Comparison of ENCODE assay signal across 23 cellular contexts in genomic region chrX:140053841-140054240, GRCh38.
A peak's percentile ranks its signal among the peaks of the same experiment; 100 is the strongest.
DNase-seq lines count a peak whose midpoint lies in the region; ATAC-seq, FAIRE-seq and TF ChIP-seq lines count a peak whose summit lies in the region.
"Had no signal": no experiment of that assay in that cellular context is flagged by ENCODE, and none has a peak within 500 bp of the region (broad histone marks: within the 10 kb centered on the region; RNA-seq: fewer than 3 reads in every experiment).

No MANE protein-coding gene starts in this region.

- H2AFZ ChIP-seq in GM23338 = no peak overlapping the region
- no peak overlapping the region for H2AFZ ChIP-seq in H1 (ENCODE audit: low read length)
- H2AFZ ChIP-seq: GM23248 had no signal

- no peak overlapping the region for H2AK5ac ChIP-seq in H1 (ENCODE audit: low read depth, low read length)

- peak overlapping the region; percentile 58; the same call in 1 of the 2 replicates for H3K4me2 ChIP-seq in GM23338
- H3K4me2 ChIP-seq in H1 (ENCODE audit: insufficient read depth in 1 of 2, low read depth in 2 of 2, low read length in 2 of 2) = no peak overlapping the region; a peak in 1 of 4 replicates
- H3K4me2 ChIP-seq: BLaER1 had no signal

- no peaks in the 10 kb centered on the region for H3K23me2 ChIP-seq in H1 (ENCODE audit: low read depth, low read length)

- H3K36me3 ChIP-seq in GM23338 (ENCODE audit: insufficient read depth) (no peaks in the 10 kb centered on the region), HAP-1 (replicated peaks) (no peaks in the 10 kb centered on the region), H1 (ENCODE audit: control insufficient read depth in 2 of 4, insufficient read depth in 4 of 4, low read length in 3 of 4) (no peaks in the 10 kb centered on the region), iPS-20b (ENCODE audit: insufficient read depth, low read depth, low read length) (no peaks in the 10 kb centered on the region)
- H3K36me3 ChIP-seq: BLaER1 had no signal

- no peak overlapping the region for H3K4me3 Mint-ChIP-seq in GM23338
- H3K4me3 Mint-ChIP-seq: B cell; CD4-positive, CD25-positive, alpha-beta regulatory T cell; CD8-positive, alpha-beta T cell; HFFc6 had no signal

- no peak overlapping the region for H4K8ac ChIP-seq in H1 (ENCODE audit: extremely low read depth, insufficient read depth, low read length)

- in situ Hi-C loops in HAP-1 (cut with MboI; ENCODE audit: low sequenced_read_pairs) = loop anchor here (25.0 kb wide), 1 partner anchor 608 kb away; no protein-coding TSS in a partner anchor

- WGBS in H1 (ENCODE audit: extremely low coverage in 1 of 2, insufficient coverage in 1 of 2, insufficient read length in 1 of 2, insufficient replicate concordance in 2 of 2, low coverage in 1 of 2, low lambda C conversion rate in 2 of 2, missing lambda C conversion rate in 1 of 2), 2 experiments = 9% methylated on average over 5 of the region's 5 CpGs; no CpG with 5 or more reads in 1 of the 2 experiments

- no peak overlapping the region for H4K5ac ChIP-seq in H1 (ENCODE audit: insufficient read length, low read depth, low read length)

- H3K9me2 ChIP-seq in GM23338 (ENCODE audit: insufficient read depth) = no peaks in the 10 kb centered on the region

- H3K27ac ChIP-seq in GM23338 (ENCODE audit: low read depth) (no peak overlapping the region), H1 (ENCODE audit: low read depth, low read length) (no peak overlapping the region), iPS-20b (ENCODE audit: low read length) (no peak overlapping the region)
- H3K27ac ChIP-seq: 22Rv1, BLaER1, C4-2B, GM23248 had no signal

- ATAC-seq in GM23338 = no peak
- ATAC-seq in HG02852 (IDR thresholded peaks at IDR 0.05; ENCODE audit: unreplicated experiment) = no peak
- ATAC-seq: CD8-positive, alpha-beta T cell had no signal

- TF ChIP-seq EP300 in H1 (IDR thresholded peaks at IDR 0.05; ENCODE audit: borderline replicate concordance in 1 of 2, low read depth in 2 of 2, low read length in 2 of 2) = no peak

- H3K27me3 ChIP-seq in GM23338 (ENCODE audit: insufficient read depth) = no peaks in the 10 kb centered on the region
- H3K27me3 ChIP-seq in HAP-1 (ENCODE audit: low read depth) = no peaks in the 10 kb centered on the region
- H3K27me3 ChIP-seq in H1 (replicated peaks in 1 of 4; ENCODE audit: control insufficient read depth in 3 of 4, extremely low read depth in 1 of 4, insufficient read depth in 3 of 4, low read length in 3 of 4) = no peaks in the 10 kb centered on the region
- H3K27me3 ChIP-seq in iPS-20b (ENCODE audit: insufficient read depth, low read length) = no peaks in the 10 kb centered on the region

- no peak overlapping the region for H3K18ac ChIP-seq in H1 (ENCODE audit: extremely low read depth, low read length)

- no peaks in the 10 kb centered on the region for H4K20me1 ChIP-seq in GM23338 (replicated peaks; ENCODE audit: insufficient read depth)
- no peaks in the 10 kb centered on the region for H4K20me1 ChIP-seq in H1 (replicated peaks in 1 of 2; ENCODE audit: control insufficient read depth in 1 of 2, insufficient read depth in 2 of 2, low read length in 2 of 2)

- H3K4me3 ChIP-seq in GM23338 (no peak overlapping the region; the same call in 1 of the 2 replicates), HAP-1 (no peak overlapping the region), H1 (ENCODE audit: extremely low read depth in 1 of 4, insufficient read depth in 2 of 4, low read depth in 3 of 4, low read length in 4 of 4) (0 out of 8 replicates have a peak overlapping the region, but pooled peaks of 1 of the 4 experiments have one; percentile 1), iPS-20b (ENCODE audit: low read length) (peak overlapping the region; percentile 30; the same call in 1 of the 2 replicates)
- H3K4me3 ChIP-seq: BLaER1, GM23248 had no signal

- no peaks in the 10 kb centered on the region for H3F3A ChIP-seq in GM23338 (replicated peaks; ENCODE audit: low read depth)

- no peak for TF ChIP-seq POLR2A in H1 (IDR thresholded peaks at IDR 0.05; ENCODE audit: control extremely low read depth in 1 of 2, low read depth in 2 of 2, low read length in 2 of 2)

- no peak overlapping the region for H2BK5ac ChIP-seq in H1 (ENCODE audit: low read depth, low read length)

- H3K36me3 Mint-ChIP-seq in GM23338 (ENCODE audit: low read depth) = no peaks in the 10 kb centered on the region
- H3K36me3 Mint-ChIP-seq: CD4-positive, CD25-positive, alpha-beta regulatory T cell; CD8-positive, alpha-beta T cell had no signal

- H3K9ac ChIP-seq in H1 (replicated peaks in 1 of 4; ENCODE audit: extremely low read depth in 1 of 4, low read depth in 3 of 4, low read length in 3 of 4) (no peak overlapping the region), iPS-20b (ENCODE audit: low read depth, low read length) (no peak overlapping the region)
- H3K9ac ChIP-seq: BLaER1, GM23248 had no signal

- H2BK120ac ChIP-seq in H1 (replicated peaks; ENCODE audit: low read depth, low read length) = no peak overlapping the region

- H3K56ac ChIP-seq in H1 (replicated peaks; ENCODE audit: insufficient read length, low read depth, low read length) = no peak overlapping the region

- H3K14ac ChIP-seq in H1 (ENCODE audit: insufficient read length) = no peak overlapping the region

- CTCF ChIA-PET in H1 (lab: Charles Lee; ENCODE audit: partially characterized antibody) = interaction anchor here (0.9 to 3.0 kb wide), 4 partner anchors 19 to 611 kb away, joined by 3 to 18 read pairs (median 4); no protein-coding TSS in a partner anchor

- POLR2A ChIA-PET in H1 (lab: Charles Lee; ENCODE audit: partially characterized antibody) = no interaction called here

- peaks cover 23% of the 10 kb centered on the region; the same call in 2 of the 3 replicates for H3K4me1 Mint-ChIP-seq in GM23338
- H3K4me1 Mint-ChIP-seq: B cell had no signal

- no peaks in the 10 kb centered on the region for H3K79me1 ChIP-seq in H1 (ENCODE audit: low read depth, low read length)

- FAIRE-seq in H1 (lab: Jason Lieb, UNC) = no peak
- FAIRE-seq: A204.1, G401.6, GM12892, H54 had no signal

- H4K91ac ChIP-seq in H1 (replicated peaks; ENCODE audit: insufficient read length, low read length) = no peak overlapping the region

- H3K27me3 Mint-ChIP-seq in GM23338 (ENCODE audit: insufficient read depth, low read depth, poor library complexity) = peaks cover 10% of the 10 kb centered on the region
- H3K27me3 Mint-ChIP-seq: B cell; CD4-positive, CD25-positive, alpha-beta regulatory T cell had no signal

- TF ChIP-seq RAD21 in H1 (IDR thresholded peaks at IDR 0.05 in 1 of 2, conservative IDR thresholded peaks at IDR 0.05 in 1 of 2; ENCODE audit: low read depth in 2 of 2, low read length in 2 of 2) = no peak

- no peak overlapping the region for H3K4ac ChIP-seq in H1 (replicated peaks; ENCODE audit: insufficient read length, low read depth, low read length)

- no peaks in the 10 kb centered on the region for H3K9me3 Mint-ChIP-seq in GM23338
- H3K9me3 Mint-ChIP-seq: CD4-positive, CD25-positive, alpha-beta regulatory T cell; CD8-positive, alpha-beta T cell; HFFc6 had no signal

- H3K4me1 ChIP-seq in GM23338 (ENCODE audit: insufficient read depth) (peaks cover 32% of the 10 kb centered on the region), HAP-1 (peaks cover 41% of the 10 kb centered on the region), H1 (replicated peaks in 1 of 4; ENCODE audit: control insufficient read depth in 3 of 4, insufficient read depth in 4 of 4, low read length in 3 of 4) (peaks cover 0 to 3% (median under 1%) of the 10 kb centered on the region in 4 experiments; a peak in 3 of 7 replicates), iPS-20b (ENCODE audit: insufficient read depth, low read length) (peaks cover 11% of the 10 kb centered on the region; the same call in 1 of the 2 replicates)
- H3K4me1 ChIP-seq: BLaER1, Caco-2 had no signal

- H2BK20ac ChIP-seq in H1 (ENCODE audit: low read length) = no peak overlapping the region

- no peaks in the 10 kb centered on the region for H3K79me2 ChIP-seq in GM23338 (replicated peaks; ENCODE audit: insufficient read depth)
- no peaks in the 10 kb centered on the region for H3K79me2 ChIP-seq in H1 (ENCODE audit: control insufficient read depth in 1 of 2, insufficient read depth in 2 of 2, low read length in 2 of 2)

- H2BK15ac ChIP-seq in H1 (ENCODE audit: low read length) = no peak overlapping the region

- DNase-seq in GM23338 (ENCODE audit: low spot score) (peak; percentile 35), HAP-1 (ENCODE audit: low spot score in 2 of 2) (peak; percentile 73 to 97), H1 (ENCODE audit: low read depth in 1 of 2, low spot score in 2 of 2) (no peak), anterior cingulate cortex (lab: John Stamatoyannopoulos, UW) (no peak), NCI-H1436 treated with DMSO at 0.1 percent for 48 hours (lab: John Stamatoyannopoulos, UW) (no peak)
- DNase-seq in activated CD4-positive, alpha-beta T cell treated with anti-CD3 and anti-CD28 coated beads for 1 hour = no peak
- DNase-seq: Caco-2; CD4-positive, CD25-positive, alpha-beta regulatory T cell; CD8-positive, alpha-beta T cell; DMS153; DND-41; GM23248; HFFc6 had no signal

- TF ChIP-seq CTCF in GM23338 (conservative IDR thresholded peaks at IDR 0.05; ENCODE audit: low read depth in 2 of 2) (no peak), H1 (IDR thresholded peaks at IDR 0.05; ENCODE audit: control extremely low read depth in 1 of 3, insufficient read depth in 1 of 3, low read depth in 1 of 3, low read length in 3 of 3) (no peak)

- H3K27ac Mint-ChIP-seq in GM23338 = no peak overlapping the region
- H3K27ac Mint-ChIP-seq: B cell; CD4-positive, CD25-positive, alpha-beta regulatory T cell; CD8-positive, alpha-beta T cell; HFFc6 had no signal

- H3K9me3 ChIP-seq in HAP-1 (no peaks in the 10 kb centered on the region), H1 (ENCODE audit: insufficient read depth in 2 of 2, low read depth in 1 of 2, low read length in 1 of 2) (no peaks in the 10 kb centered on the region), iPS-20b (ENCODE audit: insufficient read depth, low read depth, low read length) (no peaks in the 10 kb centered on the region)
- H3K9me3 ChIP-seq: BLaER1, Caco-2 had no signal

- no peak overlapping the region for H2BK12ac ChIP-seq in H1 (ENCODE audit: low read depth, low read length)

- no peak overlapping the region for H3K23ac ChIP-seq in H1 (ENCODE audit: insufficient read length)

TF ChIP-seq in GM23338, 12 proteins besides CTCF, POLR2A, EP300 and RAD21 (continues in another document):
- TF ChIP-seq STAT1 (IDR thresholded peaks at IDR 0.05; ENCODE audit: unreplicated experiment) = no peak

TF ChIP-seq in H1, 55 proteins besides CTCF, POLR2A, EP300 and RAD21:
- TF ChIP-seq GTF2F1 (IDR thresholded peaks at IDR 0.05; ENCODE audit: borderline replicate concordance, low read depth, low read length) (no peak), POU5F1 (IDR thresholded peaks at IDR 0.05; ENCODE audit: low read depth, low read length) (0 out of 2 replicates have a peak, but pooled peaks have one; percentile 40), SP2 (IDR thresholded peaks at IDR 0.05; ENCODE audit: low read length) (no peak)

Comparison
In these comparisons a context has a peak if more than half of its experiments do, and no peak if none do; other contexts are left out.
1. DNase-seq: peak in GM23338 (single experiment) and HAP-1 (2 of 2); none in H1 (0 of 2), anterior cingulate cortex (0 of 58), NCI-H1436 treated with DMSO at 0.1 percent for 48 hours (single experiment) and activated CD4-positive, alpha-beta T cell treated with anti-CD3 and anti-CD28 coated beads for 1 hour (single experiment).